Comparison of ENCODE assay signal across 1 cellular context in genomic region chr11:113615098-113615497, GRCh38.
TF ChIP-seq lines count a peak whose summit lies in the region.

No MANE protein-coding gene starts in this region.

TF ChIP-seq in HCT116, 20 proteins besides CTCF, POLR2A, EP300 and RAD21 (continued from another document):
- no peak for TF ChIP-seq ZBTB33 (IDR thresholded peaks at IDR 0.05; ENCODE audit: extremely low read depth, insufficient replicate concordance, low read length)
- TF ChIP-seq POLR2AphosphoS5 (IDR thresholded peaks at IDR 0.05; ENCODE audit: low read depth, low read length), result no peak
- TF ChIP-seq SP1 (IDR thresholded peaks at IDR 0.05; ENCODE audit: low read depth), result no peak
- TF ChIP-seq EGR1 (IDR thresholded peaks at IDR 0.05; ENCODE audit: low read depth), result no peak
- no peak for TF ChIP-seq SIN3A (IDR thresholded peaks at IDR 0.05; ENCODE audit: low read depth)
- no peak for TF ChIP-seq CBX3 (IDR thresholded peaks at IDR 0.05; ENCODE audit: low read depth)
- TF ChIP-seq ELF1 (IDR thresholded peaks at IDR 0.05; ENCODE audit: borderline replicate concordance, low read depth), result no peak
- no peak for TF ChIP-seq ZFX (IDR thresholded peaks at IDR 0.05)
- TF ChIP-seq FOSL1 (IDR thresholded peaks at IDR 0.05; ENCODE audit: low read depth), result no peak
- no peak for TF ChIP-seq JUND (IDR thresholded peaks at IDR 0.05)
- no peak for TF ChIP-seq CEBPB (IDR thresholded peaks at IDR 0.05; ENCODE audit: low read depth)
